Comparison of ENCODE assay signal across 14 cellular contexts in genomic region chr9:2234371-2234893, GRCh38.
DNase-seq lines count a peak whose midpoint lies in the region; ATAC-seq lines count a peak whose summit lies in the region.
"Had no signal": no experiment of that assay in that cellular context is flagged by ENCODE, and none has a peak within 500 bp of the region (broad histone marks: within the 10 kb centered on the region; RNA-seq: fewer than 3 reads in every experiment).

No MANE protein-coding gene starts in this region.

- no peak overlapping the region for H3K9ac ChIP-seq in adipocyte (ENCODE audit: low read length)

- DNase-seq in DMS 273 treated with DMSO at 0.1 percent for 48 hours (lab: John Stamatoyannopoulos, UW) (peak; percentile 67), NCI-H187 (lab: John Stamatoyannopoulos, UW) (peak; percentile 80 to 85), adipocyte (ENCODE audit: low read depth) (peak; percentile 19), myocyte (ENCODE audit: low read depth) (peak; percentile 87), NCI-H146 treated with DMSO at 0.1 percent for 48 hours (lab: John Stamatoyannopoulos, UW; ENCODE audit: unreplicated experiment) (no peak), ureter (ENCODE audit: low spot score) (no peak)
- DNase-seq: activated CD4-positive, alpha-beta T cell treated with anti-CD3 and anti-CD28 coated beads for 4 hours; activated naive CD4-positive, alpha-beta T cell treated with Interleukin-2 at 50 U/mL for 16 hours; cortex of kidney; hippocampal formation; NCI-H1105 treated with DMSO at 0.1 percent for 48 hours had no signal

- H3K9me3 ChIP-seq in adipocyte (ENCODE audit: control insufficient read depth, low read length): no peaks in the 10 kb centered on the region

- H3K4me3 ChIP-seq in adipocyte (ENCODE audit: low read length): no peak overlapping the region
- H3K4me3 ChIP-seq: SK-N-MC had no signal

- H3K36me3 ChIP-seq in adipocyte (ENCODE audit: control insufficient read depth, insufficient read depth, low read length, severe bottlenecking): no peaks in the 10 kb centered on the region

- peaks cover 10% of the 10 kb centered on the region for H3K4me1 ChIP-seq in adipocyte (ENCODE audit: control insufficient read depth, insufficient read depth, low read length)

- H3K27me3 ChIP-seq in adipocyte (replicated peaks; ENCODE audit: control insufficient read depth, insufficient read depth, low read length): no peaks in the 10 kb centered on the region

- ATAC-seq in HG03457 (IDR thresholded peaks at IDR 0.05; ENCODE audit: unreplicated experiment) (no peak), GM21723 (IDR thresholded peaks at IDR 0.05; ENCODE audit: unreplicated experiment) (no peak)

Comparison
In these comparisons a context has a peak if more than half of its experiments do, and no peak if none do; other contexts are left out.
1. DNase-seq: peak in DMS 273 treated with DMSO at 0.1 percent for 48 hours (single experiment), NCI-H187 (2 of 2), adipocyte (single experiment) and myocyte (single experiment); none in NCI-H146 treated with DMSO at 0.1 percent for 48 hours (single experiment) and ureter (single experiment).